ENCODE assay signal across 18 cellular contexts in the genomic region with DNA sequence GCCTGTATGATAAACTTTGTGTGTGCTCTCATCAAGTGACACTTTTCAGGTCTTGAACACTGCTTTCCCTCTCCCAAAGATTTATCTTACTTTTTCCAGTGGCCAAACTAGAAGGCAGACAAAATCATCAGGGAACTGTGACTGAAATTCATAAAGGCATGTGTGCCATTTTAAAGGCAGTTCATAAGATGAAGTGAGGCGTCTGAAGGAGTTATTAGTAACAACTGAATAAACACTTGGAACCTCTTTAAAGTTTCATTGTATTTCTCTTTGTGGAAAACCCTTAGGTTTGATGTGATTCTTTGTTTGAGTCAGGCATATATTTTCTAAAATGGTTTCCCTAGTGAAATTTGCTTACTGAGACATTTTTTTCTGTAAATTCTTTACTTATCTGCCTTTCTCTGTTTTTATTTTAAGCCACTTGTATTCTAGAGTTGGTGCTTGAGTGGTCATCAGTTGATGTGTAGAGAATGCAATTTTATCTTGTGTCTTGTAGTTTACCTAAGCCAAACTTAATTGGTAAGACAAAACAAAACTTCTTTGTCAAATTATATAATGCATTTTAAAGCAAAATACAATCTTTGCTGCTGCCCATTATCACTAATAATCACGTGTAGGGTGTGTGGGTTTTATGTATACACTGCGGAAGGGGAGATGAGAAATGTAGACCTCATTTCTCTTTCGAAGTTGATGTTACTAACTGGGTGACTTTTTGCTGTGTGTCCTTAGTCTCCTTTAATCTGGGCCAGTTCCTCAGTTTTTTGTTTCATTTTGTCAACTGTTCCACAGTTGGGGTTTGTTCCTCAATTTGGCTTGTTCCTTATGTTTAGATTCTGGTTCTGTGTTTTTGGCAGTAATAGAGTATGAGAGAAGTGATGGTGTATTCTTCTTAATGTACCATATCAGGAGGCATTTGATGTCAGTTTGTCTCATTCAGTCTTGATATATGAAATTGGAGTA. TPM values are rescaled to one million over a fixed set of nuclear protein-coding genes. Genes with fewer than 3 reads are reported as not detected.
A peak's percentile ranks its signal among the peaks of the same experiment; 100 is the strongest.
DNase-seq lines count a peak whose midpoint lies in the region; ATAC-seq, FAIRE-seq and TF ChIP-seq lines count a peak whose summit lies in the region.
"Had no signal": no experiment of that assay in that cellular context is flagged by ENCODE, and none has a peak within 500 bp of the region (broad histone marks: within the 10 kb centered on the region; RNA-seq: fewer than 3 reads in every experiment).

No MANE protein-coding gene starts in this region.

- H4K20me1 ChIP-seq in OCI-LY3 (ENCODE audit: insufficient read depth, low read length) = peaks cover 98% of the 10 kb centered on the region
- peaks cover 46% of the 10 kb centered on the region for H4K20me1 ChIP-seq in HepG2 (ENCODE audit: insufficient read depth, low read length)

- peaks cover 11% of the 10 kb centered on the region for H3K36me3 ChIP-seq in OCI-LY3 (replicated peaks; ENCODE audit: low read depth, low read length)
- no peaks in the 10 kb centered on the region for H3K36me3 ChIP-seq in HepG2 (replicated peaks in 1 of 2; ENCODE audit: control insufficient read depth in 1 of 2, insufficient read depth in 2 of 2, low read length in 2 of 2)
- H3K36me3 ChIP-seq: HAP-1, sigmoid colon had no signal

- DNase-seq in Ammon's horn (ENCODE audit: low spot score) (peak; percentile 33), HepG2 (ENCODE audit: low spot score) (no peak), NCI-H446 (lab: John Stamatoyannopoulos, UW) (no peak), NK-92 (lab: John Stamatoyannopoulos, UW; ENCODE audit: unreplicated experiment) (no peak)
- DNase-seq: activated naive CD8-positive, alpha-beta T cell treated with anti-CD3 and anti-CD28 coated beads for 36 hours; CD4-positive, CD25-positive, alpha-beta regulatory T cell; cerebellar nuclear complex; GDM1; NCI-H1048; sigmoid colon; stimulated activated naive CD8-positive, alpha-beta T cell treated with anti-CD3 and anti-CD28 coated beads, Interleukin-15, amount 100 ng/mL, for 72 hours; T-helper 9 cell had no signal

- no peak for TF ChIP-seq CTCF in OCI-LY3 (IDR thresholded peaks at IDR 0.05; ENCODE audit: low read depth, low read length)
- no peak for TF ChIP-seq CTCF in HepG2 (CRISPR knock-in tag; IDR thresholded peaks at IDR 0.05)

- ATAC-seq in GM19351 (IDR thresholded peaks at IDR 0.05; ENCODE audit: unreplicated experiment) (peak; percentile 53), HepG2 (no peak), GM18873 (IDR thresholded peaks at IDR 0.05; ENCODE audit: low FRiP score, unreplicated experiment) (no peak), HG02973 (IDR thresholded peaks at IDR 0.05; ENCODE audit: unreplicated experiment) (no peak)
- ATAC-seq: Panc1; stimulated activated naive CD8-positive, alpha-beta T cell treated with anti-CD3 and anti-CD28 coated beads, Interleukin-15, amount 100 ng/mL, for 72 hours had no signal

- TF ChIP-seq POLR2A in HepG2 (IDR thresholded peaks at IDR 0.05; ENCODE audit: insufficient read depth in 1 of 2, low read depth in 2 of 2, low read length in 2 of 2) = no peak

- BruUV-seq in HepG2 (replicated peaks; lab: Mats Ljungman, UMichigan) = no TSS peak

- no peak overlapping the region for H2AFZ ChIP-seq in OCI-LY3 (ENCODE audit: low read depth, low read length)
- no peak overlapping the region for H2AFZ ChIP-seq in HepG2 (ENCODE audit: low read length)

- CTCF ChIA-PET in HepG2 (lab: Yijun Ruan, JAX; ENCODE audit: low intra/inter-chr PET ratio, low total read pairs) = no interaction called here

- H3K27ac ChIP-seq in OCI-LY3 (ENCODE audit: low read length) = no peak overlapping the region
- no peak overlapping the region for H3K27ac ChIP-seq in HepG2 (ENCODE audit: extremely low read length, insufficient read depth, low read length)
- H3K27ac ChIP-seq: sigmoid colon had no signal

- intact Hi-C loops in HepG2 (cut with micrococcal nuclease; ENCODE audit: unreplicated experiment) = no loop called here

- H3K79me2 ChIP-seq in OCI-LY3 (ENCODE audit: low read length) = peaks cover 95% of the 10 kb centered on the region
- peaks cover 77% of the 10 kb centered on the region for H3K79me2 ChIP-seq in HepG2 (ENCODE audit: insufficient read depth, low read length)

- POLR2A ChIA-PET in HepG2 (lab: Yijun Ruan, JAX) = no interaction called here

- H3K4me3 ChIP-seq in OCI-LY3 (ENCODE audit: low read length) = no peak overlapping the region
- H3K4me3 ChIP-seq in HepG2 (replicated peaks in 1 of 3; ENCODE audit: insufficient read depth in 1 of 3, low read depth in 2 of 3, low read length in 3 of 3) = no peak overlapping the region
- H3K4me3 ChIP-seq: HAP-1, sigmoid colon had no signal

- no peaks in the 10 kb centered on the region for H3K27me3 ChIP-seq in OCI-LY3 (ENCODE audit: low read depth, low read length)
- no peaks in the 10 kb centered on the region for H3K27me3 ChIP-seq in HepG2 (ENCODE audit: control insufficient read depth in 1 of 2, insufficient read depth in 2 of 2, low read length in 2 of 2)
- H3K27me3 ChIP-seq: sigmoid colon had no signal

- H3K4me1 ChIP-seq in OCI-LY3 (ENCODE audit: low read length) (peaks cover 29% of the 10 kb centered on the region), HepG2 (ENCODE audit: insufficient read depth, low read length) (peaks cover 10% of the 10 kb centered on the region)

- WGBS in HepG2 (ENCODE audit: low lambda C conversion rate) = 98% methylated on average over 4 of the region's 4 CpGs

- H3K9me3 ChIP-seq in OCI-LY3 (ENCODE audit: insufficient read depth, low read length) = no peaks in the 10 kb centered on the region
- no peaks in the 10 kb centered on the region for H3K9me3 ChIP-seq in HepG2 (ENCODE audit: low read length)
- H3K9me3 ChIP-seq: HAP-1, sigmoid colon had no signal

- TF ChIP-seq EP300 in HepG2 (IDR thresholded peaks at IDR 0.05; ENCODE audit: low read depth in 2 of 2, low read length in 2 of 2) (no peak), HepG2 (CRISPR knock-in tag; IDR thresholded peaks at IDR 0.05; ENCODE audit: borderline replicate concordance) (no peak)

- FAIRE-seq in HepG2 (lab: Jason Lieb, UNC) = no peak

- TF ChIP-seq RAD21 in HepG2 (CRISPR knock-in tag; IDR thresholded peaks at IDR 0.05) = no peak

- H3K9ac ChIP-seq in OCI-LY3 (ENCODE audit: low read length) = no peak overlapping the region
- no peak overlapping the region for H3K9ac ChIP-seq in HepG2 (ENCODE audit: insufficient read depth, low read depth, low read length)

- peak overlapping the region; percentile 27 for H3K4me2 ChIP-seq in OCI-LY3 (ENCODE audit: low read length)
- H3K4me2 ChIP-seq in HepG2 (ENCODE audit: low read depth, low read length) = no peak overlapping the region

- in situ Hi-C loops in HepG2 (cut with HindIII; ENCODE audit: extremely low pct_ligation_motif_present, low pct_unique_long_range_greater_than_20kb) = no loop called here

TF ChIP-seq in HepG2, 621 proteins besides CTCF, POLR2A, EP300 and RAD21:
- TF ChIP-seq ZNF720 (CRISPR knock-in tag; IDR thresholded peaks at IDR 0.05) (no peak), MAFF (IDR thresholded peaks at IDR 0.05; ENCODE audit: low read depth, low read length) (peak; percentile 70), MAFK (conservative IDR thresholded peaks at IDR 0.05 in 1 of 2, IDR thresholded peaks at IDR 0.05 in 1 of 2; ENCODE audit: low read length in 2 of 2) (peak; percentile 64 to 80)

RNA-seq across cellular contexts. Expression of gene RBPJ, which starts 56.8 kb away (rescaled TPM):
- total RNA-seq in HepG2 (2016; rRNA removed; fragmentation: Illumina TruSeq; extraction: Trizol) = 25.9 and 46.3 TPM in 2 replicates
- total RNA-seq in HepG2 (2016; cell fraction: cytosol; rRNA removed; fragmentation: Illumina TruSeq; extraction: Trizol; ENCODE audit: low read depth) = 4.6 and 5.4 TPM in 2 replicates
- 26.5 and 41.4 TPM in 2 replicates for total RNA-seq in HepG2 (2016; cell fraction: insoluble cytoplasmic fraction; rRNA removed; fragmentation: Illumina TruSeq; extraction: Trizol)
- 9.7 and 10.3 TPM in 2 replicates for total RNA-seq in HepG2 (2016; cell fraction: membrane; rRNA removed; fragmentation: Illumina TruSeq; extraction: Trizol)
- 43.5 and 46.2 TPM in 2 replicates for total RNA-seq in HepG2 (2016; cell fraction: nucleus; rRNA removed; fragmentation: Illumina TruSeq; extraction: Trizol)
- 22.7 and 33.2 TPM in 2 replicates for polyA plus RNA-seq in HepG2 (2011; rRNA removed)
- 15.1 and 17.4 TPM in 2 replicates for polyA plus RNA-seq in HepG2 (2011; cell fraction: cytosol; rRNA removed)
- polyA plus RNA-seq in HepG2 (2011; cell fraction: nucleus; rRNA removed) = 41.8 and 45.1 TPM in 2 replicates
- 29.3 and 33.0 TPM in 2 replicates for polyA plus RNA-seq in HepG2 (2012)
- polyA plus RNA-seq in HepG2 (2016; cell fraction: cytosol; fragmentation: Illumina TruSeq; extraction: Trizol; ENCODE audit: low read depth) = 0.78 and 1.2 TPM in 2 replicates
- 34.1 and 34.4 TPM in 2 replicates for polyA plus RNA-seq in HepG2 (2016; cell fraction: insoluble cytoplasmic fraction; fragmentation: Illumina TruSeq; extraction: Trizol; ENCODE audit: low read depth)
- polyA plus RNA-seq in HepG2 (2016; cell fraction: membrane; fragmentation: Illumina TruSeq; extraction: Trizol; ENCODE audit: low read depth) = 4.3 and 6.2 TPM in 2 replicates
- 36.2 and 36.5 TPM in 2 replicates for polyA plus RNA-seq in HepG2 (2016; cell fraction: nucleus; fragmentation: Illumina TruSeq; extraction: Trizol; ENCODE audit: insufficient read depth, low read depth)
- 21.7 and 31.8 TPM in 2 replicates for polyA minus RNA-seq in HepG2 (2011; rRNA and poly(A)+ RNA removed; ENCODE audit: low replicate concordance)
- polyA minus RNA-seq in HepG2 (2011; cell fraction: cytosol; rRNA and poly(A)+ RNA removed) = 18.4 and 24.8 TPM in 2 replicates
- polyA minus RNA-seq in HepG2 (2011; cell fraction: nucleus; rRNA and poly(A)+ RNA removed) = 130 and 131 TPM in 2 replicates
